Comparison of ENCODE assay signal across 17 cellular contexts in the genomic region with DNA sequence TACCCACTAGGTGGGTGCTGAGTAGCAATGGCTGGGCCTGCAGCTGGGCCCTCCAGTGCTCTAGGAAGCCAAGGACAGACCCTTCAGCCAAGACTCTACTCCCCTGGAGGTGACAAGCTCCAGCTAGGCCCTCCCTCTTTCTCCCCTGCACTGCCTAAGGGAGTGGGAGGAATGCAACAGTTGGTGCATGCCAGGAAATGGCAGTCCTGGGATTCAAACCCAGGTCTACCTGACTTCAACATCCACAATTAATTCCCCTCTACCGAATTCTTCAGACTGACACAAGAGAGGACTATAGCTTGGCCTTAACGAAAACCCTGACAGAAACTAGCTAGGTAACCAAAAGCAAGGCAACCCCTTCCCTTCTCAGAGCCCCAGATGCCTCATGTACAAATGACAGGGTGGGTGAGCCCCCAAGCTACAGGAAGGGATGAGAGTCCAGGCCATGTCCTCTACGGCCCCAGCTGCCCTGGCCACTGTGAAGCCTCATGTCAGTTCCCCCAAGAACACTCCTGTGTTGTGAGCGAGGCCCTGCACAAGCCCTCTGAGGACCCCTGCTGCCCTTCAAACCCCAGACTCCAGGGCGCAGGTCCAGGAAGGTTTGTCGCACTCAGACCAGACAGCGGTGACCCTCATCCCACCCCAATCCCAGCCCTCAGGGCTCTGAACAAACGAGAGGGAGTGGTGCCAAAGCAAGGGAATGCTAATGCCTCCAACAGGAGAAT.
DNase-seq lines count a peak whose midpoint lies in the region; ATAC-seq and TF ChIP-seq lines count a peak whose summit lies in the region.
"Had no signal": no experiment of that assay in that cellular context is flagged by ENCODE, and none has a peak within 500 bp of the region (broad histone marks: within the 10 kb centered on the region; RNA-seq: fewer than 3 reads in every experiment).

No MANE protein-coding gene starts in this region.

- H3K4me3 Mint-ChIP-seq in CD8-positive, alpha-beta T cell: no peak overlapping the region
- no peak overlapping the region for H3K4me3 Mint-ChIP-seq in T-helper 17 cell
- H3K4me3 Mint-ChIP-seq: dendritic cell treated with granulocyte-macrophage colony-stimulating factor and Interleukin-4, amounts not matched to agents 40 ng/mL and 50 ng/mL, for 4 days had no signal

- POLR2A ChIA-PET in CD8-positive, alpha-beta T cell (lab: Charles Lee): no interaction called here

- H3K4me3 ChIP-seq in CD8-positive, alpha-beta T cell (ENCODE audit: low read depth, low read length): no peak overlapping the region
- no peak overlapping the region for H3K4me3 ChIP-seq in gastroesophageal sphincter
- H3K4me3 ChIP-seq in psoas muscle: no peak overlapping the region
- H3K4me3 ChIP-seq: K562, lower lobe of right lung, smooth muscle cell had no signal

- CTCF ChIA-PET in CD8-positive, alpha-beta T cell (lab: Charles Lee): no interaction called here

- no peaks in the 10 kb centered on the region for H3K36me3 ChIP-seq in CD8-positive, alpha-beta T cell (ENCODE audit: insufficient read depth, low read length)
- H3K36me3 ChIP-seq in gastroesophageal sphincter (no peaks in the 10 kb centered on the region), psoas muscle (ENCODE audit: insufficient read depth in 1 of 2, low read depth in 1 of 2) (no peaks in the 10 kb centered on the region)
- H3K36me3 ChIP-seq: lower lobe of right lung, neutrophil had no signal

- TF ChIP-seq EP300 in gastroesophageal sphincter (IDR thresholded peaks at IDR 0.05): no peak

- no peak for ATAC-seq in CD8-positive, alpha-beta T cell
- ATAC-seq in T-helper 17 cell (no peak), gastroesophageal sphincter (no peak), psoas muscle (no peak), GM21737 (IDR thresholded peaks at IDR 0.05; ENCODE audit: unreplicated experiment) (no peak), HG02678 (IDR thresholded peaks at IDR 0.05; ENCODE audit: unreplicated experiment) (no peak)
- ATAC-seq: K562, lower lobe of right lung, SK-N-SH treated with all-trans-retinoic acid at 6 μM for 48 hours had no signal

- no peak overlapping the region for H3K27ac ChIP-seq in CD8-positive, alpha-beta T cell (ENCODE audit: low read depth, low read length)
- peak overlapping the region; percentile 52 to 89 (median 86) for H3K27ac ChIP-seq in gastroesophageal sphincter
- peak overlapping the region; percentile 90 for H3K27ac ChIP-seq in psoas muscle
- H3K27ac ChIP-seq: lower lobe of right lung, neutrophil had no signal

- H3K27me3 Mint-ChIP-seq in CD8-positive, alpha-beta T cell (ENCODE audit: low read depth): no peaks in the 10 kb centered on the region
- no peaks in the 10 kb centered on the region for H3K27me3 Mint-ChIP-seq in T-helper 17 cell
- H3K27me3 Mint-ChIP-seq: dendritic cell treated with granulocyte-macrophage colony-stimulating factor and Interleukin-4, amounts not matched to agents 40 ng/mL and 50 ng/mL, for 4 days had no signal

- no peak for DNase-seq in CD8-positive, alpha-beta T cell
- DNase-seq in T-helper 17 cell (no peak), psoas muscle (no peak), NCI-H146 (lab: John Stamatoyannopoulos, UW) (no peak)
- DNase-seq in activated CD4-positive, alpha-beta T cell treated with anti-CD3 and anti-CD28 coated beads for 4 hours: no peak
- DNase-seq: activated CD4-positive, CD25-positive, alpha-beta regulatory T cell; amygdala; lower lobe of right lung; OCI-M1 had no signal

- intact Hi-C loops in CD8-positive, alpha-beta T cell (cut with DNase I, micrococcal nuclease): no loop called here
- intact Hi-C loops in psoas muscle (cut with DNase I): no loop called here

- peaks cover 87% of the 10 kb centered on the region for H3K4me1 Mint-ChIP-seq in CD8-positive, alpha-beta T cell (ENCODE audit: low read depth)
- peaks cover 39% of the 10 kb centered on the region for H3K4me1 Mint-ChIP-seq in T-helper 17 cell

- H3K27ac Mint-ChIP-seq in CD8-positive, alpha-beta T cell: peak overlapping the region; percentile 76
- H3K27ac Mint-ChIP-seq in T-helper 17 cell: peak overlapping the region; percentile 67
- H3K27ac Mint-ChIP-seq: dendritic cell treated with granulocyte-macrophage colony-stimulating factor and Interleukin-4, amounts not matched to agents 40 ng/mL and 50 ng/mL, for 4 days had no signal

- no peaks in the 10 kb centered on the region for H3K27me3 ChIP-seq in CD8-positive, alpha-beta T cell (ENCODE audit: insufficient read depth, low read length)
- H3K27me3 ChIP-seq in gastroesophageal sphincter (no peaks in the 10 kb centered on the region), psoas muscle (ENCODE audit: insufficient read depth in 3 of 3, low read length in 2 of 3) (no peaks in the 10 kb centered on the region)
- H3K27me3 ChIP-seq: neutrophil had no signal

- TF ChIP-seq CTCF in CD8-positive, alpha-beta T cell (IDR thresholded peaks at IDR 0.05): no peak
- TF ChIP-seq CTCF in gastroesophageal sphincter (IDR thresholded peaks at IDR 0.05): no peak
- TF ChIP-seq CTCF in psoas muscle (IDR thresholded peaks at IDR 0.05): no peak

- H3K9me3 Mint-ChIP-seq in CD8-positive, alpha-beta T cell: no peaks in the 10 kb centered on the region
- H3K9me3 Mint-ChIP-seq: dendritic cell treated with granulocyte-macrophage colony-stimulating factor and Interleukin-4, amounts not matched to agents 40 ng/mL and 50 ng/mL, for 4 days had no signal

- no peak for TF ChIP-seq POLR2A in gastroesophageal sphincter (IDR thresholded peaks at IDR 0.05)

- no peaks in the 10 kb centered on the region for H3K9me3 ChIP-seq in CD8-positive, alpha-beta T cell (ENCODE audit: low read length)
- H3K9me3 ChIP-seq in T-helper 17 cell (ENCODE audit: control insufficient read depth, low read length, poor library complexity, severe bottlenecking) (no peaks in the 10 kb centered on the region), gastroesophageal sphincter (no peaks in the 10 kb centered on the region), psoas muscle (no peaks in the 10 kb centered on the region)
- H3K9me3 ChIP-seq: lower lobe of right lung, neutrophil had no signal

- no peaks in the 10 kb centered on the region for H3K36me3 Mint-ChIP-seq in CD8-positive, alpha-beta T cell
- H3K36me3 Mint-ChIP-seq in T-helper 17 cell (ENCODE audit: low read depth): no peaks in the 10 kb centered on the region

- 73% methylated on average over 2 of the region's 8 CpGs; no CpG with 5 or more reads in 1 of the 2 donors for WGBS in gastroesophageal sphincter (ENCODE audit: low coverage in 1 of 2), 2 donors
- 83 to 91% (median 84%) methylated on average over 8 of the region's 8 CpGs for WGBS in psoas muscle, 3 donors

- H3K4me1 ChIP-seq in CD8-positive, alpha-beta T cell (ENCODE audit: insufficient read depth, low read length): peaks cover 78% of the 10 kb centered on the region
- H3K4me1 ChIP-seq in gastroesophageal sphincter (peaks cover 26 to 98% (median 59%) of the 10 kb centered on the region in 3 donors), psoas muscle (peaks cover 72% of the 10 kb centered on the region)
